Comparison of ENCODE assay signal across 8 cellular contexts in the genomic region with DNA sequence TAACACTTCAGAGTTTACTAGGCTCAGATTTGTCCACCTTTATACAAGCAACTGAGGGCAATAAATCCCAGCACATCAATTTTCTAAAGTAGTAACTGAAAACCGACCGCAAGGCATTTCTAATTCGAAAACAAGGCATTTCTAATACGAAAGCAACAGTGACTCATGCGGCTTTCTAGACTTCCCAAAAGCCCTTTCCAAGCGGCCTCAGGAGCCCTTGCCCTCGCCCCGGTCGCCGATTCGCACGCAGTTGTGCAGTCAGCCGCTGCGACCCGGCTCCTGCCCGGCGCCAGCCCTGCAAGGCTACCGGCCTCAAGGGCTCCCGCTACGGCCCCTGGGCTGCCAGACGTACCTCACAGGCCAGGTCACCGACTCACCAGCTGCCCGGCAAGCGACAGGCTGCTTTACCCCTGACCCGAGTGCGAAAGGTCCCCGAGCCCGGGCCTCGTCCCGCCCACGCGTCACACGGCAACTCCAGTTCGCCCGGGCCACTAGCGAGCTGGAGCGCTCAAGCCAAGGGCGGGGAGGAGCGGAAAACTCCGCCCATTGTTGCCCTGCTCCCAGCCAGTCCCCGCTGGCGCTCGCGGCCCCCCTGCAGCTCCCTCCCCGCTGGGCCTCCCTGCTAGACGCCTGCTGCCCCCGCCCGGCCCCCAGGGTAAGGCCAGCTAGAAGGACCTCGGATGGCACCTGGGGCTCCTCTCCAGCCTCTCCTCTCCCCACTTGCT. TPM values are rescaled to one million over a fixed set of nuclear protein-coding genes. Genes with fewer than 3 reads are reported as not detected.
DNase-seq lines count a peak whose midpoint lies in the region; ATAC-seq, FAIRE-seq and TF ChIP-seq lines count a peak whose summit lies in the region.

No MANE protein-coding gene starts in this region.

- peak overlapping the region; percentile 73 for H3K27ac Mint-ChIP-seq in activated naive CD4-positive, alpha-beta T cell treated with anti-CD3 and anti-CD28 coated beads for 36 hours

- intact Hi-C loops in activated naive CD4-positive, alpha-beta T cell treated with anti-CD3 and anti-CD28 coated beads for 36 hours (cut with micrococcal nuclease), result loop anchor here (1.0 to 10.0 kb wide), 4 partner anchors 11 to 601 kb away; a partner anchor contains a TSS

- peaks cover 90% of the 10 kb centered on the region for H3K4me1 Mint-ChIP-seq in activated naive CD4-positive, alpha-beta T cell treated with anti-CD3 and anti-CD28 coated beads for 36 hours (ENCODE audit: low read depth)

- H3K4me3 Mint-ChIP-seq in activated naive CD4-positive, alpha-beta T cell treated with anti-CD3 and anti-CD28 coated beads for 36 hours, result peak overlapping the region; percentile 77

- peak; percentile 92 for ATAC-seq in GM21367 (IDR thresholded peaks at IDR 0.05; ENCODE audit: unreplicated experiment)

- no peaks in the 10 kb centered on the region for H3K9me3 ChIP-seq in SJSA1 (replicated peaks)

- no peaks in the 10 kb centered on the region for H3K27me3 ChIP-seq in SJSA1 (replicated peaks)

- peak overlapping the region; percentile 58 for H3K4me3 ChIP-seq in SJSA1

- H3K27ac ChIP-seq in SJSA1 (peak overlapping the region; percentile 93), substantia nigra (ENCODE audit: low read depth, low read length, poor library complexity, severe bottlenecking) (peak overlapping the region; percentile 52)

- H3K9me3 Mint-ChIP-seq in activated naive CD4-positive, alpha-beta T cell treated with anti-CD3 and anti-CD28 coated beads for 36 hours, result no peaks in the 10 kb centered on the region

- H3K36me3 ChIP-seq in SJSA1, result peaks cover 27% of the 10 kb centered on the region

- peaks cover 3% of the 10 kb centered on the region for H3K36me3 Mint-ChIP-seq in activated naive CD4-positive, alpha-beta T cell treated with anti-CD3 and anti-CD28 coated beads for 36 hours (ENCODE audit: low read depth)

- TF ChIP-seq CTCF in D721Med (IDR thresholded peaks at IDR 0.05; ENCODE audit: insufficient read depth, missing control alignments), result peak; percentile 21

- H3K27me3 Mint-ChIP-seq in activated naive CD4-positive, alpha-beta T cell treated with anti-CD3 and anti-CD28 coated beads for 36 hours (ENCODE audit: low read depth), result no peaks in the 10 kb centered on the region

- peak; percentile 64 for DNase-seq in D721Med (ENCODE audit: insufficient read length, low spot score)
- peak; percentile 93 for DNase-seq in HT-29 (ENCODE audit: low spot score)
- DNase-seq in SJSA1 (ENCODE audit: low read depth in 1 of 2, low spot score in 2 of 2), result peak; percentile 95 to 97
- peak; percentile 87 for DNase-seq in activated naive CD4-positive, alpha-beta T cell treated with anti-CD3 and anti-CD28 coated beads for 36 hours
- peak; percentile 82 for DNase-seq in germinal center (ENCODE audit: low spot score)
- peak; percentile 50 for DNase-seq in non-pigmented ciliary epithelial cell (ENCODE audit: low read depth)
- DNase-seq in substantia nigra (lab: John Stamatoyannopoulos, UW), result peak; percentile 30 to 97 (median 88)

- H3K4me1 ChIP-seq in SJSA1 (replicated peaks), result peaks cover 26% of the 10 kb centered on the region

- FAIRE-seq in D721Med (lab: Jason Lieb, UNC), result no peak

- CTCF ChIA-PET in activated naive CD4-positive, alpha-beta T cell treated with anti-CD3 and anti-CD28 coated beads for 36 hours (lab: Charles Lee), result interaction anchor here (1.5 kb wide), 1 partner anchor 13 kb away, joined by 4 read pairs; no protein-coding TSS in a partner anchor

RNA-seq across cellular contexts. Expression of a gene that starts 7.3 kb away (rescaled TPM):
- total RNA-seq in HT-29 (2014; rRNA removed; shearing (Covaris generic)), result 41.0 and 51.7 TPM in 2 replicates
- 236 and 245 TPM in 2 replicates for total RNA-seq in SJSA1 (2014; rRNA removed; shearing (Covaris generic))
- total RNA-seq in activated naive CD4-positive, alpha-beta T cell treated with anti-CD3 and anti-CD28 coated beads for 36 hours, result 10 to 100 TPM; 74.2 to 75.0 TPM

RNA-seq across cellular contexts. Expression of a gene that starts 22.9 kb away (rescaled TPM):
- not detected in 2 replicates for total RNA-seq in HT-29 (2014; rRNA removed; shearing (Covaris generic))
- not detected in 2 replicates for total RNA-seq in SJSA1 (2014; rRNA removed; shearing (Covaris generic))
- not detected for total RNA-seq in activated naive CD4-positive, alpha-beta T cell treated with anti-CD3 and anti-CD28 coated beads for 36 hours

RNA-seq across cellular contexts. Expression of a gene that starts 50.9 kb away (rescaled TPM):
- total RNA-seq in HT-29 (2014; rRNA removed; shearing (Covaris generic)), result 89.0 and 90.5 TPM in 2 replicates
- total RNA-seq in SJSA1 (2014; rRNA removed; shearing (Covaris generic)), result 163 and 170 TPM in 2 replicates
- 10 to 100 TPM; 52.5 to 54.3 TPM for total RNA-seq in activated naive CD4-positive, alpha-beta T cell treated with anti-CD3 and anti-CD28 coated beads for 36 hours

Comparison
In these comparisons a context has a peak if more than half of its experiments do, and no peak if none do; other contexts are left out.
1. Peak in every context shown above with its lines: DNase-seq, ATAC-seq, H3K4me3 ChIP-seq and H3K27ac ChIP-seq.